8 cellular contexts compared by ENCODE assay signal in the genomic region with DNA sequence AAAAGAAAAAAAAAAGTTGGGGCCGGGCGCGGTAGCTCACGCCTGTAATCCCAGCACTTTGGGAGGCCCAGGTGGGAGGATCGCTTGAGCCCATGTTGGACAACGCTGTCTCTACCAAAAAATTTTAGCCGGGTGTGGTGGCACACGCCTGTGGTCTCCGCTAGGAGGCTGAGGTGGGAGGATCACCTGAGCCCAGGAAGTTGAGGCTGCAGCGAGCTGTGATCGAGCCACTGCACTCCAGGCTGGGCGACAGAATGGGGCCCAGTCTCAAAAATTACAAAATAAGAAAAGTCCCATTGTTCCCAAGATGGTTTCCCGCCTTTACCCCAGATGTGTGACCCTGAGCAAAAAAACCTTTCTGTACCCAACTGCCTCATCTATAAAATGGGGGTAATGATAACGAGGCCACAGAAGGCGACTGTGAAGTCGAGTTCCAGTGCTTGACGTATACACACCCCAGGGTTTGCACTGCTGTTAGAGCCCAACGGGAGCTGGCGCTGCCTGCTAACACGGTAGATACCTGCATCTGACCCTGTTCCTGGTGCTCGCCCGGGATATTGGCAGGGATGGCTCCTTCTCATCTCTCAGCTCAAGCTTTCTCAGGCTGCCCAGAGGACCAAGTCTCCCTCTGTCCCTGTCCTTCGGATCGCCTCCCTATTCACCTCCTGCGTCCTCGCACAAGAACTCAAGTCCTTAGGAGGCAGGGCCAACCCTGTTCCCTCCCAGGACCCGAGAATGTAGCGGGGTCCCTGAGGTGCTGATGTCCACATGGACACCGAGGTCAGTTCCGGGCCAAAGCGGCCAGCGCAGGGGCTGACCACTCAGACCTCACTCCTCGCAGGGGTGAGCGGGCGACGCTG. TPM values are rescaled to one million over a fixed set of nuclear protein-coding genes. Genes with fewer than 3 reads are reported as not detected.
A peak's percentile ranks its signal among the peaks of the same experiment; 100 is the strongest.
DNase-seq lines count a peak whose midpoint lies in the region; ATAC-seq and TF ChIP-seq lines count a peak whose summit lies in the region.

No MANE protein-coding gene starts in this region.

- H3K27me3 Mint-ChIP-seq in osteocyte (ENCODE audit: unreplicated experiment) = no peaks in the 10 kb centered on the region

- H3K27ac ChIP-seq in 22Rv1 (peak overlapping the region; percentile 93), SK-N-SH (ENCODE audit: low read depth in 2 of 2, low read length in 1 of 2) (peak overlapping the region; percentile 97 to 98)

- H3K4me1 ChIP-seq in SK-N-SH (ENCODE audit: control insufficient read depth in 1 of 2, insufficient read depth in 2 of 2, low read depth in 1 of 2, low read length in 1 of 2) = peaks cover 14 to 31% of the 10 kb centered on the region in 2 experiments; a peak in 2 of 4 replicates

- no peak overlapping the region for H2AFZ ChIP-seq in SK-N-SH (ENCODE audit: low read depth)

- H3K36me3 ChIP-seq in SK-N-SH (replicated peaks in 1 of 2; ENCODE audit: control insufficient read depth in 1 of 2, insufficient read depth in 2 of 2, low read length in 1 of 2) = peaks cover 24 to 26% of the 10 kb centered on the region in 2 experiments

- peaks cover 30% of the 10 kb centered on the region for H4K20me1 ChIP-seq in SK-N-SH (ENCODE audit: insufficient read depth)

- H3K4me3 ChIP-seq in SK-N-SH (ENCODE audit: low read depth in 2 of 2, low read length in 1 of 2) (peak overlapping the region; percentile 81 to 97), epithelial cell of proximal tubule (ENCODE audit: low read depth, low read length) (peak overlapping the region; percentile 96)

- peaks cover 34% of the 10 kb centered on the region for H3F3A ChIP-seq in SK-N-SH (replicated peaks; ENCODE audit: insufficient read depth)

- TF ChIP-seq CTCF in 22Rv1 (IDR thresholded peaks at IDR 0.05) (no peak), SK-N-SH (IDR thresholded peaks at IDR 0.05) (no peak), epithelial cell of proximal tubule (conservative IDR thresholded peaks at IDR 0.05; ENCODE audit: low read depth, low read length) (no peak), osteocyte (IDR thresholded peaks at IDR 0.05) (no peak)

- peak overlapping the region; percentile 99 for H3K27ac Mint-ChIP-seq in osteocyte (ENCODE audit: unreplicated experiment)

- peaks cover 36% of the 10 kb centered on the region for H3K4me1 Mint-ChIP-seq in osteocyte (ENCODE audit: unreplicated experiment)

- TF ChIP-seq EP300 in SK-N-SH (IDR thresholded peaks at IDR 0.05; ENCODE audit: borderline replicate concordance in 1 of 2, low read depth in 1 of 2, low read length in 1 of 2) = no peak

- H3K27me3 ChIP-seq in SK-N-SH (ENCODE audit: insufficient read depth) = no peaks in the 10 kb centered on the region

- H3K9ac ChIP-seq in SK-N-SH = peak overlapping the region; percentile 97

- peak; percentile 6 for ATAC-seq in GM18858 (IDR thresholded peaks at IDR 0.05; ENCODE audit: unreplicated experiment)
- ATAC-seq in GM21367 (IDR thresholded peaks at IDR 0.05; ENCODE audit: unreplicated experiment) = no peak
- no peak for ATAC-seq in HG02973 (IDR thresholded peaks at IDR 0.05; ENCODE audit: unreplicated experiment)

- TF ChIP-seq RAD21 in SK-N-SH (IDR thresholded peaks at IDR 0.05; ENCODE audit: low read length) = no peak

- H3K4me2 ChIP-seq in SK-N-SH = peak overlapping the region; percentile 99

- CTCF ChIA-PET in SK-N-SH (lab: Yijun Ruan, JAX) = interaction anchor here (1.0 to 1.5 kb wide), 5 partner anchors 10 to 54 kb away, joined by 3 to 4 read pairs (median 3); a partner anchor contains a TSS

- WGBS in SK-N-SH (ENCODE audit: low lambda C conversion rate) = 26% methylated on average over 29 of the region's 36 CpGs

- no peaks in the 10 kb centered on the region for H3K9me3 ChIP-seq in SK-N-SH

- peaks cover 9% of the 10 kb centered on the region for H3K36me3 Mint-ChIP-seq in osteocyte (ENCODE audit: unreplicated experiment)

- H3K9me3 Mint-ChIP-seq in osteocyte (ENCODE audit: unreplicated experiment) = no peaks in the 10 kb centered on the region

- H3K4me3 Mint-ChIP-seq in osteocyte (ENCODE audit: unreplicated experiment) = peak overlapping the region; percentile 87

- POLR2A ChIA-PET in SK-N-SH (lab: Yijun Ruan, JAX) = interaction anchor here (1.0 to 2.2 kb wide), 9 partner anchors 11 to 51 kb away, joined by 3 to 34 read pairs (median 6); a partner anchor contains a TSS

- H3K9me2 ChIP-seq in SK-N-SH = no peaks in the 10 kb centered on the region

- H3K79me2 ChIP-seq in SK-N-SH (ENCODE audit: insufficient read depth) = peaks cover 78% of the 10 kb centered on the region

- peak; percentile 88 for DNase-seq in SK-N-SH
- no peak for DNase-seq in epithelial cell of proximal tubule (ENCODE audit: low read depth)
- DNase-seq in osteocyte (ENCODE audit: extremely low spot score, unreplicated experiment) = no peak
- DNase-seq in NCI-H524 treated with DMSO at 0.1 percent for 48 hours (lab: John Stamatoyannopoulos, UW) = no peak

TF ChIP-seq in SK-N-SH, 30 proteins besides CTCF, POLR2A, EP300 and RAD21:
- TF ChIP-seq GABPA (IDR thresholded peaks at IDR 0.05; ENCODE audit: low read depth) (no peak), TEAD4 (IDR thresholded peaks at IDR 0.05; ENCODE audit: borderline replicate concordance, insufficient read depth) (no peak), SMC3 (IDR thresholded peaks at IDR 0.05; ENCODE audit: low read depth, low read length) (no peak), NRF1 (IDR thresholded peaks at IDR 0.05; ENCODE audit: low read depth, low read length) (peak; percentile 12; the same call in 1 of the 2 replicates), MXI1 (IDR thresholded peaks at IDR 0.05; ENCODE audit: low read depth, low read length) (peak; percentile 76; the same call in 1 of the 2 replicates)
- TF ChIP-seq, protein P1, sequence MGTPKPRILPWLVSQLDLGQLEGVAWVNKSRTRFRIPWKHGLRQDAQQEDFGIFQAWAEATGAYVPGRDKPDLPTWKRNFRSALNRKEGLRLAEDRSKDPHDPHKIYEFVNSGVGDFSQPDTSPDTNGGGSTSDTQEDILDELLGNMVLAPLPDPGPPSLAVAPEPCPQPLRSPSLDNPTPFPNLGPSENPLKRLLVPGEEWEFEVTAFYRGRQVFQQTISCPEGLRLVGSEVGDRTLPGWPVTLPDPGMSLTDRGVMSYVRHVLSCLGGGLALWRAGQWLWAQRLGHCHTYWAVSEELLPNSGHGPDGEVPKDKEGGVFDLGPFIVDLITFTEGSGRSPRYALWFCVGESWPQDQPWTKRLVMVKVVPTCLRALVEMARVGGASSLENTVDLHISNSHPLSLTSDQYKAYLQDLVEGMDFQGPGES (IDR thresholded peaks at IDR 0.05; ENCODE audit: low read depth, low read length) = no peak

RNA-seq across cellular contexts. Expression of a gene that starts 1.1 kb away (rescaled TPM):
- polyA plus RNA-seq in SK-N-SH (2012; rRNA removed) = 390 and 799 TPM in 2 replicates
- polyA plus RNA-seq in SK-N-SH (2012; cell fraction: cytosol; rRNA removed) = 554 and 966 TPM in 2 replicates
- 280 and 461 TPM in 2 replicates for polyA plus RNA-seq in SK-N-SH (2012; cell fraction: nucleus; rRNA removed)
- total RNA-seq in epithelial cell of proximal tubule (663 and 837 TPM in 2 replicates), osteocyte (1,500 and 1,514 TPM in 2 replicates)

RNA-seq across cellular contexts. Expression of a gene that starts 3.6 kb away (rescaled TPM):
- polyA plus RNA-seq in SK-N-SH (2012; rRNA removed) = 25.5 and 27.4 TPM in 2 replicates
- polyA plus RNA-seq in SK-N-SH (2012; cell fraction: cytosol; rRNA removed) = 4.7 and 7.9 TPM in 2 replicates
- polyA plus RNA-seq in SK-N-SH (2012; cell fraction: nucleus; rRNA removed) = 191 and 281 TPM in 2 replicates
- total RNA-seq in epithelial cell of proximal tubule (17.4 and 32.1 TPM in 2 replicates), osteocyte (13.4 and 15.6 TPM in 2 replicates)

RNA-seq across cellular contexts. Expression of a gene that starts 10.1 kb away (rescaled TPM):
- 47.7 and 60.3 TPM in 2 replicates for polyA plus RNA-seq in SK-N-SH (2012; rRNA removed)
- 24.0 and 41.7 TPM in 2 replicates for polyA plus RNA-seq in SK-N-SH (2012; cell fraction: cytosol; rRNA removed)
- 222 and 344 TPM in 2 replicates for polyA plus RNA-seq in SK-N-SH (2012; cell fraction: nucleus; rRNA removed)
- total RNA-seq in epithelial cell of proximal tubule = 19.1 and 34.7 TPM in 2 replicates
- total RNA-seq in osteocyte = 83.8 and 96.4 TPM in 2 replicates

RNA-seq across cellular contexts. Expression of a gene that starts 10.6 kb away (rescaled TPM):
- polyA plus RNA-seq in SK-N-SH (2012; rRNA removed) = 40.2 and 50.9 TPM in 2 replicates
- 20.4 and 33.0 TPM in 2 replicates for polyA plus RNA-seq in SK-N-SH (2012; cell fraction: cytosol; rRNA removed)
- polyA plus RNA-seq in SK-N-SH (2012; cell fraction: nucleus; rRNA removed) = 136 and 178 TPM in 2 replicates
- total RNA-seq in epithelial cell of proximal tubule = 20.1 and 33.6 TPM in 2 replicates
- 18.7 and 19.7 TPM in 2 replicates for total RNA-seq in osteocyte

RNA-seq across cellular contexts. Expression of a gene that starts 18.8 kb away (rescaled TPM):
- 2.9 and 3.6 TPM in 2 replicates for polyA plus RNA-seq in SK-N-SH (2012; rRNA removed)
- 2.0 and 3.0 TPM in 2 replicates for polyA plus RNA-seq in SK-N-SH (2012; cell fraction: cytosol; rRNA removed)
- polyA plus RNA-seq in SK-N-SH (2012; cell fraction: nucleus; rRNA removed) = 3.6 and 5.8 TPM in 2 replicates
- total RNA-seq in epithelial cell of proximal tubule = 0.14 TPM in 1 of 2 replicates, not detected in the other
- total RNA-seq in osteocyte = 0.21 and 0.27 TPM in 2 replicates
